8 cellular contexts compared by ENCODE assay signal in genomic region chr2:226835420-226835795, GRCh38. TPM values are rescaled to one million over a fixed set of nuclear protein-coding genes. Genes with fewer than 3 reads are reported as not detected.
DNase-seq lines count a peak whose midpoint lies in the region; ATAC-seq lines count a peak whose summit lies in the region.

No MANE protein-coding gene starts in this region.

- intact Hi-C loops in aorta (cut with DNase I), result loop anchor here (5.0 to 10.0 kb wide), 2 partner anchors 132 to 149 kb away; no protein-coding TSS in a partner anchor

- DNase-seq in AG08396 (ENCODE audit: low spot score) (peak; percentile 8), RPMI8226 (peak; percentile 29), aorta (peak in 1 of 2 donors; percentile 77), SW480 (ENCODE audit: low spot score) (no peak)
- DNase-seq in effector CD8-positive, alpha-beta T cell (lab: John Stamatoyannopoulos, UW), result peak; percentile 46

- H3K36me3 ChIP-seq in mucosa of rectum (ENCODE audit: control insufficient read depth in 2 of 2, insufficient read depth in 2 of 2, low read length in 2 of 2), result no peaks in the 10 kb centered on the region
- no peaks in the 10 kb centered on the region for H3K36me3 ChIP-seq in aorta (ENCODE audit: control insufficient read depth in 1 of 2, insufficient read depth in 2 of 2, low read length in 1 of 2)

- H3K27ac ChIP-seq in mucosa of rectum (ENCODE audit: low read depth in 2 of 2, low read length in 2 of 2) (peak overlapping the region; percentile 100), aorta (ENCODE audit: low read depth in 1 of 2, low read length in 2 of 2) (no peak overlapping the region)

- peak overlapping the region; percentile 94 to 98 for H3K4me3 ChIP-seq in mucosa of rectum (ENCODE audit: low read length in 2 of 2)
- peak overlapping the region in 1 of 2 donors; percentile 2 for H3K4me3 ChIP-seq in aorta (ENCODE audit: low read length in 2 of 2)

- no peaks in the 10 kb centered on the region for H3K9me3 ChIP-seq in mucosa of rectum (ENCODE audit: control insufficient read depth in 2 of 2, low read length in 2 of 2)
- H3K9me3 ChIP-seq in aorta (ENCODE audit: control insufficient read depth, low read length), result peaks cover 2% of the 10 kb centered on the region

- 3 to 4% methylated on average over 26 of the region's 26 CpGs for WGBS in aorta, 2 donors

- peak overlapping the region; percentile 76 to 96 for H3K9ac ChIP-seq in mucosa of rectum (ENCODE audit: low read depth in 1 of 2, low read length in 2 of 2)

- peaks cover 7 to 14% of the 10 kb centered on the region in 2 donors for H3K4me1 ChIP-seq in mucosa of rectum (ENCODE audit: control insufficient read depth in 2 of 2, insufficient read depth in 2 of 2, low read length in 2 of 2)
- peaks cover 0 to 5% of the 10 kb centered on the region in 2 donors for H3K4me1 ChIP-seq in aorta (ENCODE audit: control insufficient read depth in 1 of 2, insufficient read depth in 2 of 2, low read length in 2 of 2)

- H3K27me3 ChIP-seq in mucosa of rectum (ENCODE audit: control insufficient read depth in 2 of 2, insufficient read depth in 2 of 2, low read length in 2 of 2) (no peaks in the 10 kb centered on the region), aorta (ENCODE audit: control insufficient read depth in 1 of 2, insufficient read depth in 2 of 2, low read length in 1 of 2) (no peaks in the 10 kb centered on the region)

- ATAC-seq in GM18868 (IDR thresholded peaks at IDR 0.05; ENCODE audit: unreplicated experiment), result peak; percentile 9
- ATAC-seq in HG03064 (IDR thresholded peaks at IDR 0.05; ENCODE audit: low read depth, unreplicated experiment), result peak; percentile 6
- peak; percentile 68 for ATAC-seq in aorta (ENCODE audit: low FRiP score)

RNA-seq across cellular contexts. Expression of gene RHBDD1, which starts 0.4 kb away (rescaled TPM):
- total RNA-seq in aorta, result 10 to 100 TPM; 35.6 to 39.2 TPM
- 1 to 10 TPM; 6.0 to 8.4 TPM for polyA plus RNA-seq in aorta

RNA-seq across cellular contexts. Expression of gene IRS1, which starts 35.8 kb away (rescaled TPM):
- 10 to 100 TPM; 13.8 to 16.6 TPM for total RNA-seq in aorta
- 1 to 10 TPM; 2.1 to 2.5 TPM for polyA plus RNA-seq in aorta

Comparison
In these comparisons a context has a peak if more than half of its experiments do, and no peak if none do; other contexts are left out.
1. ATAC-seq: peak in every context shown above with its lines; median percentile 68 in aorta; 9 in GM18868; 6 in HG03064.
2. H3K27ac ChIP-seq: peak in mucosa of rectum (2 of 2); none in aorta (0 of 2).